Comparison of ENCODE assay signal across 11 cellular contexts in the genomic region with DNA sequence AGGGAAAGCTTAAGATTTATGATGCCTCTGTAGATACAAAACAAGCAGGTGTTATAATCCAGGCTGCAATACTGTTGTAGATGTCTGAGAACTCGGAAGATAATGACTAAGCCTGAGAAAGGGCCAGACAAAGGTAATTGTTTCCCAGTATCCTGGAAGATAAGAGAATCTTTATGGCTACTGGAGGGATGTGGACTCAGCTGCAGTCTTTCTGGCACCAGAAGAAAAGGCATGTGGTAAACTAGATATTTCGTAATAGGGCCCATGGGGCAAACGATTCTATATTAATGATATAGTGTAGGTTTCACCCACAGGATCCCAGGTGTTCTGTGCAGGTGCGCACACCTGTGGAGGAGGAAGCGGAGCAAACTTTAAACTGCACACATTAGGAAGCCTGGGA. TPM values are rescaled to one million over a fixed set of nuclear protein-coding genes. Genes with fewer than 3 reads are reported as not detected.
A peak's percentile ranks its signal among the peaks of the same experiment; 100 is the strongest.
DNase-seq lines count a peak whose midpoint lies in the region; ATAC-seq and TF ChIP-seq lines count a peak whose summit lies in the region.
"Had no signal": no experiment of that assay in that cellular context is flagged by ENCODE, and none has a peak within 500 bp of the region (broad histone marks: within the 10 kb centered on the region; RNA-seq: fewer than 3 reads in every experiment).

No MANE protein-coding gene starts in this region.

- in situ Hi-C loops in ACHN (cut with HindIII; ENCODE audit: low pct_ligation_motif_present, low pct_unique_long_range_greater_than_20kb, low sequenced_read_pairs), result no loop called here

- no peaks in the 10 kb centered on the region for H3K36me3 ChIP-seq in HEK293 (ENCODE audit: control insufficient read depth in 2 of 2, insufficient read depth in 1 of 2, low read length in 2 of 2)
- H3K36me3 ChIP-seq in aorta (ENCODE audit: control insufficient read depth in 1 of 2, insufficient read depth in 2 of 2, low read length in 1 of 2), result no peaks in the 10 kb centered on the region
- H3K36me3 ChIP-seq in ascending aorta, result no peaks in the 10 kb centered on the region
- H3K36me3 ChIP-seq: Peyer's patch, right atrium auricular region had no signal

- peaks cover 31% of the 10 kb centered on the region for H3K4me1 ChIP-seq in HEK293 (ENCODE audit: control insufficient read depth, insufficient read depth, low read length)
- H3K4me1 ChIP-seq in aorta (ENCODE audit: control insufficient read depth in 1 of 2, insufficient read depth in 2 of 2, low read length in 2 of 2), result no peaks in the 10 kb centered on the region
- no peaks in the 10 kb centered on the region for H3K4me1 ChIP-seq in ascending aorta

- TF ChIP-seq CTCF in HEK293 (tag by site-specific recombination; IDR thresholded peaks at IDR 0.05), result no peak
- no peak for TF ChIP-seq CTCF in epithelial cell of esophagus (IDR thresholded peaks at IDR 0.05; ENCODE audit: insufficient read depth, low read depth, low read length, missing control alignments)
- no peak for TF ChIP-seq CTCF in ascending aorta (IDR thresholded peaks at IDR 0.05)

- no peaks in the 10 kb centered on the region for H3K9me3 ChIP-seq in HEK293 (ENCODE audit: control insufficient read depth, insufficient read depth, low read depth, low read length)
- H3K9me3 ChIP-seq in aorta (ENCODE audit: control insufficient read depth, low read length), result no peaks in the 10 kb centered on the region
- H3K9me3 ChIP-seq in ascending aorta, result no peaks in the 10 kb centered on the region
- H3K9me3 ChIP-seq: Peyer's patch had no signal

- H3K4me3 ChIP-seq in HEK293 (ENCODE audit: low read depth, low read length) (no peak overlapping the region), epithelial cell of esophagus (ENCODE audit: low read length) (no peak overlapping the region), aorta (ENCODE audit: low read length in 2 of 2) (no peak overlapping the region), ascending aorta (no peak overlapping the region)
- H3K4me3 ChIP-seq: Peyer's patch, right atrium auricular region had no signal

- H3K27me3 ChIP-seq in aorta (ENCODE audit: control insufficient read depth in 1 of 2, insufficient read depth in 2 of 2, low read length in 1 of 2) (no peaks in the 10 kb centered on the region), ascending aorta (no peaks in the 10 kb centered on the region)
- H3K27me3 ChIP-seq: Peyer's patch, right atrium auricular region had no signal

- CTCF ChIA-PET in HEK293 (lab: Yijun Ruan, JAX), result interaction anchor here (0.7 to 1.6 kb wide), 4 partner anchors 11 to 212 kb away, joined by 3 to 4 read pairs (median 4); no protein-coding TSS in a partner anchor

- POLR2A ChIA-PET in HEK293 (lab: Yijun Ruan, JAX), result interaction anchor here (0.8 kb wide), 1 partner anchor 51 kb away, joined by 4 read pairs; no protein-coding TSS in a partner anchor

- no peak overlapping the region for H3K27ac ChIP-seq in HEK293 (ENCODE audit: extremely low read depth, low read depth, low read length)
- no peak overlapping the region for H3K27ac ChIP-seq in aorta (ENCODE audit: low read depth in 1 of 2, low read length in 2 of 2)
- no peak overlapping the region for H3K27ac ChIP-seq in ascending aorta
- H3K27ac ChIP-seq: Peyer's patch, right atrium auricular region had no signal

- peak; percentile 80 for DNase-seq in A172 (ENCODE audit: low spot score)
- DNase-seq in NCI-H345 treated with DMSO at 0.1 percent for 48 hours (lab: John Stamatoyannopoulos, UW; ENCODE audit: unreplicated experiment), result peak; percentile 38
- peak; percentile 61 for DNase-seq in epithelial cell of esophagus (ENCODE audit: low read depth)
- no peak for DNase-seq in aorta
- DNase-seq in ACHN, result no peak
- no peak for DNase-seq in ascending aorta (ENCODE audit: low spot score in 2 of 2)
- DNase-seq: activated T-cell treated with anti-CD3 and anti-CD28 coated beads, Interleukin-2, amount 50 U/mL, for 1 hour had no signal

- ATAC-seq in aorta (ENCODE audit: low FRiP score) (no peak), HG03442 (IDR thresholded peaks at IDR 0.05; ENCODE audit: unreplicated experiment) (no peak)

- WGBS in aorta, 2 donors, result 89 to 90% methylated on average over 5 of the region's 5 CpGs

- intact Hi-C loops in aorta (cut with DNase I), result no loop called here
- intact Hi-C loops in ascending aorta (cut with DNase I), result no loop called here

TF ChIP-seq in HEK293, 187 proteins besides CTCF, POLR2A, EP300 and RAD21 (continues in another document):
- peak; percentile 46; the same call in 1 of the 2 replicates for TF ChIP-seq IKZF3 (tag by site-specific recombination; IDR thresholded peaks at IDR 0.05)
- peak; percentile 70; the same call in 1 of the 2 replicates for TF ChIP-seq ZSCAN30 (tag by site-specific recombination; IDR thresholded peaks at IDR 0.05)
- TF ChIP-seq ZNF366 (tag by site-specific recombination; conservative IDR thresholded peaks at IDR 0.05), result peak; percentile 42; the same call in 1 of the 2 replicates
- TF ChIP-seq, protein P1, sequence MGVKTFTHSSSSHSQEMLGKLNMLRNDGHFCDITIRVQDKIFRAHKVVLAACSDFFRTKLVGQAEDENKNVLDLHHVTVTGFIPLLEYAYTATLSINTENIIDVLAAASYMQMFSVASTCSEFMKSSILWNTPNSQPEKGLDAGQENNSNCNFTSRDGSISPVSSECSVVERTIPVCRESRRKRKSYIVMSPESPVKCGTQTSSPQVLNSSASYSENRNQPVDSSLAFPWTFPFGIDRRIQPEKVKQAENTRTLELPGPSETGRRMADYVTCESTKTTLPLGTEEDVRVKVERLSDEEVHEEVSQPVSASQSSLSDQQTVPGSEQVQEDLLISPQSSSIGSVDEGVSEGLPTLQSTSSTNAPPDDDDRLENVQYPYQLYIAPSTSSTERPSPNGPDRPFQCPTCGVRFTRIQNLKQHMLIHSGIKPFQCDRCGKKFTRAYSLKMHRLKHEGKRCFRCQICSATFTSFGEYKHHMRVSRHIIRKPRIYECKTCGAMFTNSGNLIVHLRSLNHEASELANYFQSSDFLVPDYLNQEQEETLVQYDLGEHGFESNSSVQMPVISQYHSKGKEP (tag by site-specific recombination; IDR thresholded peaks at IDR 0.05), result peak; percentile 37; the same call in 1 of the 2 replicates
- 0 out of 2 replicates have a peak, but pooled peaks have one; percentile 34 for TF ChIP-seq KLF8 (tag by site-specific recombination; IDR thresholded peaks at IDR 0.05)
- no peak for TF ChIP-seq ZNF350 (tag by site-specific recombination; IDR thresholded peaks at IDR 0.05)
- no peak for TF ChIP-seq ZNF341 (tag by site-specific recombination; IDR thresholded peaks at IDR 0.05; ENCODE audit: low read depth)
- TF ChIP-seq ZBTB17 (tag by site-specific recombination; IDR thresholded peaks at IDR 0.05), result peak; percentile 66
- TF ChIP-seq OSR2 (tag by site-specific recombination; IDR thresholded peaks at IDR 0.05), result peak; percentile 65
- TF ChIP-seq ZNF660 (tag by site-specific recombination; IDR thresholded peaks at IDR 0.05), result no peak
- TF ChIP-seq GLIS1 (tag by site-specific recombination; IDR thresholded peaks at IDR 0.05), result peak; percentile 40
- TF ChIP-seq SP7 (tag by site-specific recombination; IDR thresholded peaks at IDR 0.05), result peak; percentile 67
- peak; percentile 62 for TF ChIP-seq FEZF1 (tag by site-specific recombination; IDR thresholded peaks at IDR 0.05)
- TF ChIP-seq PRDM6 (tag by site-specific recombination; IDR thresholded peaks at IDR 0.05), result 0 out of 2 replicates have a peak, but pooled peaks have one; percentile 40
- peak; percentile 70; the same call in 1 of the 2 replicates for TF ChIP-seq ZXDB (tag by site-specific recombination; IDR thresholded peaks at IDR 0.05)

RNA-seq across cellular contexts. Expression of gene APOLD1, which starts 9.2 kb away (rescaled TPM):
- total RNA-seq in A172 (2014; rRNA removed; shearing (Covaris generic)), result 3.3 and 3.5 TPM in 2 replicates
- 10 to 100 TPM; 20.2 to 94.0 TPM for total RNA-seq in aorta
- under 1 TPM; 0.67 to 0.75 TPM for polyA plus RNA-seq in aorta
- 189 TPM for total RNA-seq in ascending aorta

RNA-seq across cellular contexts. Expression of gene DDX47, which starts 36.9 kb away (rescaled TPM):
- total RNA-seq in A172 (2014; rRNA removed; shearing (Covaris generic)), result 96.6 and 99.2 TPM in 2 replicates
- total RNA-seq in aorta, result 10 to 100 TPM; 42.8 to 46.0 TPM
- polyA plus RNA-seq in aorta, result 10 to 100 TPM; 23.8 to 40.6 TPM
- 36.4 TPM for total RNA-seq in ascending aorta

RNA-seq across cellular contexts. Expression of gene CDKN1B, which starts 59.1 kb away (rescaled TPM):
- total RNA-seq in A172 (2014; rRNA removed; shearing (Covaris generic)), result 18.1 and 20.0 TPM in 2 replicates
- total RNA-seq in aorta (10 to 100 TPM; 40.3 to 56.0 TPM), ascending aorta (65.1 TPM)
- 10 to 100 TPM; 47.6 to 64.3 TPM for polyA plus RNA-seq in aorta

Comparison
In these comparisons a context has a peak if more than half of its experiments do, and no peak if none do; other contexts are left out.
1. DNase-seq: peak in A172 (single experiment), NCI-H345 treated with DMSO at 0.1 percent for 48 hours (single experiment) and epithelial cell of esophagus (single experiment); none in aorta (0 of 2), ACHN (single experiment) and ascending aorta (0 of 2).